29 cellular contexts compared by ENCODE assay signal in the genomic region with DNA sequence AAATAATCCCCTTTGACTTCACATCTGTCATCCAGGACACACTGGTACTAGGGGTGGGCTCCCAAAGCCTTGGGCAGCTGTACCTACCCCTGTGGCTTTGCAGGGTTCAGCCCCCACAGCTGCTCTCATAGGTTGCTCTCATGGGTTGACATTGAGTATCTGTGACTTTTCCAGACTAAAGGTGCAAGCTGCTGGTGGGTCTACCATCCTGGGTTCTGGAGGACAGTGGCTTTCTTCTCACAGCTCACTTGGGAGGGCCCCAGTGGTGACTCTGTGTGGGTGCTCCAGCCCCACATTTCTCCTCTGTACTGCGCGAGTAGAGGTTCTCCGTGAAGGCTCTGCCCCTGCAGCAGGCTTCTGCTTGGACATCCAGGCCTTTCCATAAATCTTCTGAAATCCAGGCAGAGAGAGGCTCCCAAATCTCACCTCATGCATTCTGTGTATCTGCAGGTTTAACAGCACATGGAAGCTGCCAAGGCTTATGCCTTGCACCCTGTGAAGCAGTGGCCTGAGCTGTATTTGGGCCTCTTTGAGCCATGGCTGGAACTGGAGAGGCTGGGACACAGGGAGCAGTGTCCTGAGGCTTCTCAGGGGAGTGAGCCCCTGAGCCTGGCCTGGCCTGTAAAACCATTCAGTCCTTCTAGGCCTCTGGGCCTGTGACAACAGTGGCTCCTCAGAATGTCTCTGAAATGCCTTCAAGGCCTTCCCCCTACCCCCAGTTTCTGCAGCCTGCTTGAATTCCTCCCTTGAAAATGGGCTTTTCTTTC.
"Had no signal": no experiment of that assay in that cellular context is flagged by ENCODE, and none has a peak within 500 bp of the region (broad histone marks: within the 10 kb centered on the region; RNA-seq: fewer than 3 reads in every experiment).

No MANE protein-coding gene starts in this region.

- ATAC-seq: activated CD4-positive, alpha-beta T cell treated with anti-CD3 and anti-CD28 coated beads for 36 hours; activated T-helper 17 cell treated with anti-CD3 and anti-CD28 coated beads, Interleukin-2, amount 50 U/mL, for 72 hours had no signal

- H3K4me3 Mint-ChIP-seq: activated CD4-positive, alpha-beta memory T cell treated with anti-CD3 and anti-CD28 coated beads, Interleukin-2, amount 10 ng/mL, durations not matched to agents 7 days and 5 days; activated CD4-positive, alpha-beta T cell treated with anti-CD3 and anti-CD28 coated beads for 36 hours; activated naive CD8-positive, alpha-beta T cell treated with anti-CD3 and anti-CD28 coated beads, Interleukin-2, amount 10 ng/mL, durations not matched to agents 7 days and 5 days; activated T-helper 17 cell treated with anti-CD3 and anti-CD28 coated beads, Interleukin-2, amount 50 U/mL, for 72 hours had no signal

- H3K4me1 Mint-ChIP-seq: activated naive CD8-positive, alpha-beta T cell treated with anti-CD3 and anti-CD28 coated beads, Interleukin-2, amount 10 ng/mL, durations not matched to agents 7 days and 5 days had no signal

- H3K4me3 ChIP-seq: adrenal gland, Peyer's patch, SJCRH30 had no signal

- H3K9me3 ChIP-seq: adrenal gland, SJCRH30, SK-N-SH had no signal

- H3K27ac ChIP-seq: adrenal gland, KMS-11, Peyer's patch, RWPE1, SJCRH30 had no signal

- H3K4me1 ChIP-seq: Peyer's patch, SJCRH30 had no signal

- H3K27ac Mint-ChIP-seq: activated CD4-positive, alpha-beta memory T cell treated with anti-CD3 and anti-CD28 coated beads, Interleukin-2, amount 10 ng/mL, durations not matched to agents 7 days and 5 days; activated CD4-positive, alpha-beta T cell treated with anti-CD3 and anti-CD28 coated beads for 36 hours; activated T-helper 17 cell treated with anti-CD3 and anti-CD28 coated beads, Interleukin-2, amount 50 U/mL, for 72 hours had no signal

- H3K9me3 Mint-ChIP-seq: activated T-helper 17 cell treated with anti-CD3 and anti-CD28 coated beads, Interleukin-2, amount 50 U/mL, for 72 hours had no signal

- DNase-seq: activated CD4-positive, alpha-beta memory T cell treated with anti-CD3 and anti-CD28 coated beads, Interleukin-2, amount 10 ng/mL, durations not matched to agents 7 days and 5 days; activated CD4-positive, alpha-beta T cell treated with anti-CD3 and anti-CD28 coated beads for 36 hours; activated CD4-positive, alpha-beta T cell treated with anti-CD3 and anti-CD28 coated beads, Interleukin-2, amount 50 U/mL, for 1 hour; activated gamma-delta T cell; activated naive CD4-positive, alpha-beta T cell treated with anti-CD3 and anti-CD28 coated beads, Interleukin-2, amount 50 U/mL, for 16 hours; activated naive CD8-positive, alpha-beta T cell treated with anti-CD3 and anti-CD28 coated beads, Interleukin-2, amount 10 ng/mL, durations not matched to agents 7 days and 5 days; activated T-cell treated with anti-CD3 and anti-CD28 coated beads for 4 hours; activated T-cell treated with anti-CD3 and anti-CD28 coated beads, Interleukin-2, amount 50 U/mL, for 48 hours; adrenal gland; anterior cingulate cortex; NCI-H1092; NCI-H1417 treated with DMSO at 0.1 percent for 48 hours; NCI-H1694; NCI-H2029; NCI-H2107; NCI-H345; NCI-H510A; NCI-H526 treated with DMSO at 0.1 percent for 48 hours; NCI-H82; NK-92 treated with Interleukin-12 subunit alpha and Interleukin-12 subunit beta, amount 100 ng/mL, for 24 hours; OCI-M1; Peyer's patch; Right ventricle myocardium superior; SJCRH30; SK-N-SH; T-helper 1 cell had no signal

- H3K27me3 ChIP-seq: adrenal gland, Peyer's patch, SJCRH30 had no signal

- H3K36me3 ChIP-seq: adrenal gland had no signal

- H3K27me3 Mint-ChIP-seq: activated CD4-positive, alpha-beta memory T cell treated with anti-CD3 and anti-CD28 coated beads, Interleukin-2, amount 10 ng/mL, durations not matched to agents 7 days and 5 days; activated CD4-positive, alpha-beta T cell treated with anti-CD3 and anti-CD28 coated beads for 36 hours; activated naive CD8-positive, alpha-beta T cell treated with anti-CD3 and anti-CD28 coated beads, Interleukin-2, amount 10 ng/mL, durations not matched to agents 7 days and 5 days; activated T-helper 17 cell treated with anti-CD3 and anti-CD28 coated beads, Interleukin-2, amount 50 U/mL, for 72 hours had no signal
